Comparison of ENCODE assay signal across 12 cellular contexts in the genomic region with DNA sequence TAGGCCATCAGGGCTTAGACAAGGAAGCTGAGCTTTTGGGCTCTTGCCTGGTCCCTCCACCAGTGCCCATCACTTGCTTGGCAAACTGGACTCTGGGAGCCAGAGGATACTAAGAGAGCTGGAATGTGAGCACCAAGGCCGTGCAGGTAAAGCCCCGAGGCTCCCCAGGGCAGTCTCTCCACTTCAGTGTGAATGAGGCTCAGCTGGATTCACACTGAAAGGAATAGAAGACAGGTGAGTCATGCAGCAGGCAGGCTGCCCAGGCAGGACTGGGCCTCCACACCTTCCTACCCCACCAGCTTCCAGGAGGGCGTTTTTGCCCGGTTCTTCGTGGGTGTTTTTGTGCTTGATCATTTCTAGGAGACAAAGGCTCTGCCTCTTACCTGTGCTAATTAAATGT. TPM values are rescaled to one million over a fixed set of nuclear protein-coding genes. Genes with fewer than 3 reads are reported as not detected.
A peak's percentile ranks its signal among the peaks of the same experiment; 100 is the strongest.
DNase-seq lines count a peak whose midpoint lies in the region; ATAC-seq and TF ChIP-seq lines count a peak whose summit lies in the region.
"Had no signal": no experiment of that assay in that cellular context is flagged by ENCODE, and none has a peak within 500 bp of the region (broad histone marks: within the 10 kb centered on the region; RNA-seq: fewer than 3 reads in every experiment).

No MANE protein-coding gene starts in this region.

- ATAC-seq in body of pancreas = peak; percentile 93
- no peak for ATAC-seq in HG02981 (IDR thresholded peaks at IDR 0.05; ENCODE audit: unreplicated experiment)
- ATAC-seq: gastroesophageal sphincter had no signal

- no peak overlapping the region for H3K18ac ChIP-seq in mesenchymal stem cell (ENCODE audit: low read depth in 1 of 2, low read length in 2 of 2)

- no peaks in the 10 kb centered on the region for H3K9me3 Mint-ChIP-seq in activated CD4-positive, alpha-beta T cell treated with anti-CD3 and anti-CD28 coated beads, Interleukin-2, amount 10 ng/mL, durations not matched to agents 24 days and 14 days

- H3K79me1 ChIP-seq in mesenchymal stem cell (replicated peaks; ENCODE audit: low read length, poor library complexity, severe bottlenecking) = no peaks in the 10 kb centered on the region

- H3K4me1 Mint-ChIP-seq in activated CD4-positive, alpha-beta T cell treated with anti-CD3 and anti-CD28 coated beads, Interleukin-2, amount 10 ng/mL, durations not matched to agents 24 days and 14 days = no peaks in the 10 kb centered on the region

- no peak overlapping the region for H3K4me3 Mint-ChIP-seq in activated CD4-positive, alpha-beta T cell treated with anti-CD3 and anti-CD28 coated beads, Interleukin-2, amount 10 ng/mL, durations not matched to agents 24 days and 14 days

- no peak overlapping the region for H4K91ac ChIP-seq in mesenchymal stem cell (ENCODE audit: low read length)

- no peak overlapping the region for H3K23ac ChIP-seq in mesenchymal stem cell (ENCODE audit: low read length in 2 of 2)

- peak overlapping the region; percentile 23 for H2BK15ac ChIP-seq in mesenchymal stem cell (ENCODE audit: low read depth, poor library complexity, severe bottlenecking)

- H3K9ac ChIP-seq in mesenchymal stem cell (ENCODE audit: low read length) = no peak overlapping the region

- H3K9me3 ChIP-seq in body of pancreas (no peaks in the 10 kb centered on the region), mesenchymal stem cell (ENCODE audit: control insufficient read depth, low read length) (no peaks in the 10 kb centered on the region)

- H3K27me3 ChIP-seq in body of pancreas (no peaks in the 10 kb centered on the region), mesenchymal stem cell (ENCODE audit: control insufficient read depth in 1 of 2, insufficient read depth in 1 of 2, low read length in 2 of 2) (peaks cover 21 to 23% of the 10 kb centered on the region in 2 experiments)

- H2AK5ac ChIP-seq in mesenchymal stem cell (ENCODE audit: low read length, severe bottlenecking) = no peak overlapping the region

- H3K27me3 Mint-ChIP-seq in activated CD4-positive, alpha-beta T cell treated with anti-CD3 and anti-CD28 coated beads, Interleukin-2, amount 10 ng/mL, durations not matched to agents 24 days and 14 days = peaks cover 33% of the 10 kb centered on the region

- H3K14ac ChIP-seq in mesenchymal stem cell (ENCODE audit: low read length in 2 of 2) = peak overlapping the region in 1 of 2 experiments; percentile 9

- H3K36me3 ChIP-seq in body of pancreas (replicated peaks in 1 of 2; ENCODE audit: insufficient read depth in 1 of 2, low read depth in 2 of 2) (no peaks in the 10 kb centered on the region), mesenchymal stem cell (ENCODE audit: control insufficient read depth in 1 of 2, insufficient read depth in 2 of 2, low read depth in 1 of 2, low read length in 2 of 2) (no peaks in the 10 kb centered on the region)
- H3K36me3 ChIP-seq: gastroesophageal sphincter had no signal

- peak overlapping the region; percentile 11 for H3K4me2 ChIP-seq in mesenchymal stem cell (ENCODE audit: low read length, poor library complexity, severe bottlenecking)

- no peak overlapping the region for H3K4ac ChIP-seq in mesenchymal stem cell (ENCODE audit: low read depth in 1 of 2, low read length in 2 of 2)

- no peak overlapping the region for H3K27ac Mint-ChIP-seq in activated CD4-positive, alpha-beta T cell treated with anti-CD3 and anti-CD28 coated beads, Interleukin-2, amount 10 ng/mL, durations not matched to agents 24 days and 14 days

- intact Hi-C loops in body of pancreas (cut with DNase I) = no loop called here
- intact Hi-C loops in activated CD4-positive, alpha-beta T cell treated with anti-CD3 and anti-CD28 coated beads, Interleukin-2, amount 10 ng/mL, durations not matched to agents 24 days and 14 days (cut with micrococcal nuclease) = no loop called here

- no peaks in the 10 kb centered on the region for H3K36me3 Mint-ChIP-seq in activated CD4-positive, alpha-beta T cell treated with anti-CD3 and anti-CD28 coated beads, Interleukin-2, amount 10 ng/mL, durations not matched to agents 24 days and 14 days (ENCODE audit: low read depth)

- H3K4me3 ChIP-seq in body of pancreas = no peak overlapping the region
- H3K4me3 ChIP-seq in mesenchymal stem cell (ENCODE audit: insufficient read depth in 1 of 2, low read depth in 1 of 2, low read length in 2 of 2) = no peak overlapping the region
- H3K4me3 ChIP-seq: gastroesophageal sphincter had no signal

- H2AFZ ChIP-seq in mesenchymal stem cell (ENCODE audit: low read depth, low read length) = no peak overlapping the region

- DNase-seq in DMS53 (lab: John Stamatoyannopoulos, UW) (peak; percentile 86), NCI-H1417 treated with DMSO at 0.1 percent for 48 hours (lab: John Stamatoyannopoulos, UW) (peak; percentile 45), body of pancreas (peak; percentile 57 to 88 (median 74)), mesenchymal stem cell (no peak), NCI-H2227 (lab: John Stamatoyannopoulos, UW; ENCODE audit: unreplicated experiment) (no peak)
- no peak for DNase-seq in stimulated activated CD4-positive, alpha-beta T cell treated with anti-CD3 and anti-CD28 coated beads, Interleukin-1b, Interleukin-23, amount 100 ng/mL, for 48 hours
- DNase-seq in activated CD4-positive, alpha-beta T cell treated with anti-CD3 and anti-CD28 coated beads, Interleukin-2, amount 10 ng/mL, durations not matched to agents 24 days and 14 days = no peak
- DNase-seq: activated CD4-positive, alpha-beta T cell treated with anti-CD3 and anti-CD28 coated beads for 4 hours; DND-41; NCI-H2227 treated with DMSO at 0.1 percent for 48 hours had no signal

- H4K8ac ChIP-seq in mesenchymal stem cell (ENCODE audit: low read length) = no peak overlapping the region

- H3K27ac ChIP-seq in body of pancreas (peak overlapping the region in 3 of 4 donors; percentile 62 to 66 (median 65)), mesenchymal stem cell (ENCODE audit: low read length, poor library complexity, severe bottlenecking) (no peak overlapping the region)
- H3K27ac ChIP-seq: gastroesophageal sphincter had no signal

- H2BK12ac ChIP-seq in mesenchymal stem cell (ENCODE audit: low read length in 2 of 2) = no peak overlapping the region

- H2BK5ac ChIP-seq in mesenchymal stem cell (ENCODE audit: low read depth, low read length, poor library complexity, severe bottlenecking) = no peak overlapping the region

- no peak for TF ChIP-seq POLR2A in body of pancreas (IDR thresholded peaks at IDR 0.05)

- no peak overlapping the region for H2BK120ac ChIP-seq in mesenchymal stem cell (ENCODE audit: low read depth, low read length)

- no peak for TF ChIP-seq CTCF in body of pancreas (IDR thresholded peaks at IDR 0.05)

- 10 to 27% methylated on average over 3 to 5 of the region's 5 CpGs for WGBS in body of pancreas, 2 donors
- WGBS in mesenchymal stem cell = 16% methylated on average over 5 of the region's 5 CpGs

- H3K4me1 ChIP-seq in body of pancreas (peaks cover 13% of the 10 kb centered on the region), mesenchymal stem cell (ENCODE audit: control insufficient read depth, insufficient read depth, low read depth, low read length) (peaks cover 7% of the 10 kb centered on the region)
- H3K4me1 ChIP-seq: gastroesophageal sphincter had no signal

RNA-seq across cellular contexts. Expression of a gene that starts 7.3 kb away (rescaled TPM):
- 1 to 10 TPM in 1 of 2 donors, under 1 TPM in 1; 0.33 to 1.6 TPM for total RNA-seq in body of pancreas
- polyA plus RNA-seq in mesenchymal stem cell (2013, experiment 1 of 2) = 0.86 TPM
- polyA plus RNA-seq in mesenchymal stem cell (2013, experiment 2 of 2) = 0.63 TPM
- 0.45 and 0.51 TPM in 2 replicates for total RNA-seq in activated CD4-positive, alpha-beta T cell treated with anti-CD3 and anti-CD28 coated beads, Interleukin-2, amount 10 ng/mL, durations not matched to agents 24 days and 14 days

Comparison
In these comparisons a context has a peak if more than half of its experiments do, and no peak if none do; other contexts are left out.
1. DNase-seq: peak in DMS53 (single experiment), NCI-H1417 treated with DMSO at 0.1 percent for 48 hours (single experiment) and body of pancreas (4 of 4); none in mesenchymal stem cell (single experiment), stimulated activated CD4-positive, alpha-beta T cell treated with anti-CD3 and anti-CD28 coated beads, Interleukin-1b, Interleukin-23, amount 100 ng/mL, for 48 hours (single experiment), NCI-H2227 (single experiment) and activated CD4-positive, alpha-beta T cell treated with anti-CD3 and anti-CD28 coated beads, Interleukin-2, amount 10 ng/mL, durations not matched to agents 24 days and 14 days (single experiment).